In the genomic region with DNA sequence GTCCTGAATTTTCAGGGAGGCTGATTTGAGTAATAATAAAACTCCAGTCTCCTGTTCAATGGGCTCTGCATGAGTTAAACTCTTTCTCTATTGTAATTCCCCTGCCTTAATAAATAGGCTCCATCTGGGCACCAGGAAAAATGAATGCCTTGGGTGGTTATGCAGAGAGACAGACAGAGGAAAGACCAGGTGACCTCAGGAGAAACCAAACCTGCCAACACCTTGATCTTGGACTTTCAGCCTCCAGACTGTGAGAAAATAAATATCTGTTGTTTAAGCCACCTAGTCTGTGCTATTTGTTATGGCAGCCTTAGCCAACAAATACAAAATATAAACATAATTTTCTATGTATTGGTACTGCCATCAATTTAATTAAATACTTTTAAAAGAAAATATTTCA, we compare ENCODE assay signal across 14 cellular contexts.
DNase-seq lines count a peak whose midpoint lies in the region; ATAC-seq and TF ChIP-seq lines count a peak whose summit lies in the region.
"Had no signal": no experiment of that assay in that cellular context is flagged by ENCODE, and none has a peak within 500 bp of the region (broad histone marks: within the 10 kb centered on the region; RNA-seq: fewer than 3 reads in every experiment).

No MANE protein-coding gene starts in this region.

- CTCF ChIA-PET in WTC11 (lab: Charles Lee), result no interaction called here

- no peak overlapping the region for H2AK5ac ChIP-seq in H9 (ENCODE audit: insufficient read length, low read length)

- H3K4me1 Mint-ChIP-seq in H9 (peaks cover 32 to 38% of the 10 kb centered on the region in 2 experiments), WTC11 (peaks cover 49% of the 10 kb centered on the region), type B pancreatic cell (ENCODE audit: unreplicated experiment) (peaks cover 8% of the 10 kb centered on the region), nephron progenitor cell (no peaks in the 10 kb centered on the region)

- DNase-seq in H9, result no peak
- DNase-seq in WTC11 (ENCODE audit: low spot score), result no peak
- DNase-seq in mucosa of descending colon, result no peak
- no peak for DNase-seq in type B pancreatic cell (ENCODE audit: extremely low spot score, unreplicated experiment)
- DNase-seq in nephron progenitor cell, result no peak
- no peak for DNase-seq in DMS114 treated with DMSO at 0.1 percent for 48 hours (lab: John Stamatoyannopoulos, UW; ENCODE audit: unreplicated experiment)
- no peak for DNase-seq in stimulated activated naive CD4-positive, alpha-beta T cell (lab: John Stamatoyannopoulos, UW)
- DNase-seq: ACHN; CD4-positive, CD25-positive, alpha-beta regulatory T cell; DMS153; DMS79 treated with DMSO at 0.1 percent for 48 hours; EL; HCEC 1CT had no signal

- no peak overlapping the region for H3K4me3 ChIP-seq in mucosa of descending colon
- H3K4me3 ChIP-seq: BLaER1 treated with 17β-estradiol and CSF1 and Interleukin-3, amounts not matched to agents 10 nM and 100 nM had no signal

- H2BK15ac ChIP-seq in H9 (ENCODE audit: low read depth, low read length), result no peak overlapping the region

- H3T11ph ChIP-seq in H9 (ENCODE audit: low read length), result no peak overlapping the region

- no peak overlapping the region for H4K91ac ChIP-seq in H9 (ENCODE audit: insufficient read length, low read depth, low read length)

- intact Hi-C loops in mucosa of descending colon (cut with DNase I, micrococcal nuclease), result no loop called here

- POLR2A ChIA-PET in WTC11 (lab: Charles Lee), result no interaction called here

- no peaks in the 10 kb centered on the region for H3K79me2 ChIP-seq in H9 (ENCODE audit: insufficient read depth, low read length)

- H3K27ac ChIP-seq in H9 (ENCODE audit: insufficient read length, low read depth, low read length), result no peak overlapping the region
- H3K27ac ChIP-seq: BLaER1 treated with 17β-estradiol and CSF1 and Interleukin-3, amounts not matched to agents 10 nM and 100 nM had no signal

- no peaks in the 10 kb centered on the region for H4K20me1 ChIP-seq in H9 (ENCODE audit: control insufficient read depth, insufficient read depth, insufficient read length)
- H4K20me1 ChIP-seq: BLaER1 treated with 17β-estradiol and CSF1 and Interleukin-3, amounts not matched to agents 10 nM and 100 nM had no signal

- no peak overlapping the region for H3K56ac ChIP-seq in H9 (ENCODE audit: insufficient read length, low read depth, low read length)

- no peak overlapping the region for H3K4ac ChIP-seq in H9 (ENCODE audit: low read depth, low read length)

- H2BK5ac ChIP-seq in H9 (ENCODE audit: insufficient read length, low read length), result no peak overlapping the region

- no peak overlapping the region for H4K8ac ChIP-seq in H9 (replicated peaks; ENCODE audit: insufficient read length, low read depth, low read length)

- ATAC-seq in WTC11 (0 out of 2 replicates have a peak, but pooled peaks have one; percentile 24), mucosa of descending colon (peak; percentile 33)

- H2AFZ ChIP-seq in H9 (ENCODE audit: low read length), result no peak overlapping the region

- H3K36me3 ChIP-seq in mucosa of descending colon (ENCODE audit: low read depth), result no peaks in the 10 kb centered on the region
- H3K36me3 ChIP-seq: BLaER1 treated with 17β-estradiol and CSF1 and Interleukin-3, amounts not matched to agents 10 nM and 100 nM had no signal

- no peak overlapping the region for H2BK12ac ChIP-seq in H9 (ENCODE audit: insufficient read length, low read depth, low read length)

- no peak overlapping the region for H2BK20ac ChIP-seq in H9 (ENCODE audit: low read depth, low read length, poor library complexity, severe bottlenecking)

- H3K9ac ChIP-seq in H9 (ENCODE audit: extremely low read depth, insufficient read length, low read length), result no peak overlapping the region
- H3K9ac ChIP-seq: BLaER1 treated with 17β-estradiol and CSF1 and Interleukin-3, amounts not matched to agents 10 nM and 100 nM had no signal

- no peak overlapping the region for H3K14ac ChIP-seq in H9 (ENCODE audit: insufficient read depth, low read length)

- TF ChIP-seq CTCF in H9 (conservative IDR thresholded peaks at IDR 0.05) (no peak), WTC11 (IDR thresholded peaks at IDR 0.05) (no peak), mucosa of descending colon (IDR thresholded peaks at IDR 0.05) (no peak), type B pancreatic cell (conservative IDR thresholded peaks at IDR 0.05) (no peak), nephron progenitor cell (IDR thresholded peaks at IDR 0.05) (no peak)

- H3K4me3 Mint-ChIP-seq in H9 (no peak overlapping the region), WTC11 (no peak overlapping the region), type B pancreatic cell (no peak overlapping the region), nephron progenitor cell (no peak overlapping the region)
- H3K4me3 Mint-ChIP-seq: CD4-positive, CD25-positive, alpha-beta regulatory T cell had no signal

- H3K27me3 Mint-ChIP-seq in H9 (ENCODE audit: low read depth) (no peaks in the 10 kb centered on the region), WTC11 (ENCODE audit: low read depth) (peaks cover 5% of the 10 kb centered on the region), type B pancreatic cell (no peaks in the 10 kb centered on the region), nephron progenitor cell (ENCODE audit: low read depth, poor library complexity) (no peaks in the 10 kb centered on the region)

- no peaks in the 10 kb centered on the region for H3K79me1 ChIP-seq in H9 (ENCODE audit: insufficient read depth, low read depth, low read length, poor library complexity, severe bottlenecking)

- H4K5ac ChIP-seq in H9 (ENCODE audit: insufficient read length, low read depth, low read length), result no peak overlapping the region

- no peak overlapping the region for H2BK120ac ChIP-seq in H9 (ENCODE audit: low read depth, low read length, poor library complexity, severe bottlenecking)

- H3K4me1 ChIP-seq in H9 (ENCODE audit: insufficient read depth, low read length) (no peaks in the 10 kb centered on the region; the same call in 1 of the 2 replicates), mucosa of descending colon (ENCODE audit: low read depth) (peaks cover 14% of the 10 kb centered on the region)

- H3K9me3 ChIP-seq in H9 (ENCODE audit: control insufficient read depth, low read depth, low read length) (no peaks in the 10 kb centered on the region), mucosa of descending colon (no peaks in the 10 kb centered on the region)
- H3K9me3 ChIP-seq: BLaER1 treated with 17β-estradiol and CSF1 and Interleukin-3, amounts not matched to agents 10 nM and 100 nM had no signal

- no peaks in the 10 kb centered on the region for H3K23me2 ChIP-seq in H9 (ENCODE audit: insufficient read length, low read depth, low read length, poor library complexity, severe bottlenecking)

- H3K36me3 Mint-ChIP-seq in H9 (ENCODE audit: insufficient read depth in 1 of 3, low read depth in 3 of 3) (peaks cover 0 to 12% (median 9%) of the 10 kb centered on the region in 3 experiments; a peak in 6 of 7 replicates), WTC11 (peaks cover 10% of the 10 kb centered on the region), type B pancreatic cell (no peaks in the 10 kb centered on the region), nephron progenitor cell (ENCODE audit: low read depth) (no peaks in the 10 kb centered on the region)
- H3K36me3 Mint-ChIP-seq: CD4-positive, CD25-positive, alpha-beta regulatory T cell had no signal

- no peak overlapping the region for H3K4me2 ChIP-seq in H9 (ENCODE audit: insufficient read depth, insufficient read length, low read length)
- H3K4me2 ChIP-seq: BLaER1 treated with 17β-estradiol and CSF1 and Interleukin-3, amounts not matched to agents 10 nM and 100 nM had no signal

- no peak overlapping the region for H3K23ac ChIP-seq in H9 (ENCODE audit: insufficient read length, low read depth, low read length)

- H3K9me3 Mint-ChIP-seq in H9 (peaks cover 9 to 10% of the 10 kb centered on the region in 2 experiments; a peak in 4 of 5 replicates), WTC11 (peaks cover 8% of the 10 kb centered on the region), type B pancreatic cell (peaks cover 6% of the 10 kb centered on the region), nephron progenitor cell (no peaks in the 10 kb centered on the region)

- H3K27ac Mint-ChIP-seq in H9 (peak overlapping the region in 2 of 3 experiments; percentile 15 to 47; a peak in 1 of 7 replicates), WTC11 (no peak overlapping the region), type B pancreatic cell (peak overlapping the region; percentile 34), nephron progenitor cell (no peak overlapping the region)
- H3K27ac Mint-ChIP-seq: CD4-positive, CD25-positive, alpha-beta regulatory T cell had no signal

- H3K18ac ChIP-seq in H9 (ENCODE audit: insufficient read length, low read depth, low read length), result no peak overlapping the region

- no peaks in the 10 kb centered on the region for H3K27me3 ChIP-seq in H9 (ENCODE audit: insufficient read depth, low read length)
- H3K27me3 ChIP-seq: BLaER1 treated with 17β-estradiol and CSF1 and Interleukin-3, amounts not matched to agents 10 nM and 100 nM had no signal

TF ChIP-seq in WTC11, 78 proteins besides CTCF, POLR2A, EP300 and RAD21 (continues in another document):
- TF ChIP-seq, protein P1, sequence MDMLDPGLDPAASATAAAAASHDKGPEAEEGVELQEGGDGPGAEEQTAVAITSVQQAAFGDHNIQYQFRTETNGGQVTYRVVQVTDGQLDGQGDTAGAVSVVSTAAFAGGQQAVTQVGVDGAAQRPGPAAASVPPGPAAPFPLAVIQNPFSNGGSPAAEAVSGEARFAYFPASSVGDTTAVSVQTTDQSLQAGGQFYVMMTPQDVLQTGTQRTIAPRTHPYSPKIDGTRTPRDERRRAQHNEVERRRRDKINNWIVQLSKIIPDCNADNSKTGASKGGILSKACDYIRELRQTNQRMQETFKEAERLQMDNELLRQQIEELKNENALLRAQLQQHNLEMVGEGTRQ (CRISPR knock-in tag; IDR thresholded peaks at IDR 0.05), result peak; percentile 56
- TF ChIP-seq HMGA2 (CRISPR knock-in tag; IDR thresholded peaks at IDR 0.05) (no peak), ATF1 (CRISPR knock-in tag; IDR thresholded peaks at IDR 0.05) (no peak)
- TF ChIP-seq, protein P2, sequence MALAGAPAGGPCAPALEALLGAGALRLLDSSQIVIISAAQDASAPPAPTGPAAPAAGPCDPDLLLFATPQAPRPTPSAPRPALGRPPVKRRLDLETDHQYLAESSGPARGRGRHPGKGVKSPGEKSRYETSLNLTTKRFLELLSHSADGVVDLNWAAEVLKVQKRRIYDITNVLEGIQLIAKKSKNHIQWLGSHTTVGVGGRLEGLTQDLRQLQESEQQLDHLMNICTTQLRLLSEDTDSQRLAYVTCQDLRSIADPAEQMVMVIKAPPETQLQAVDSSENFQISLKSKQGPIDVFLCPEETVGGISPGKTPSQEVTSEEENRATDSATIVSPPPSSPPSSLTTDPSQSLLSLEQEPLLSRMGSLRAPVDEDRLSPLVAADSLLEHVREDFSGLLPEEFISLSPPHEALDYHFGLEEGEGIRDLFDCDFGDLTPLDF (CRISPR knock-in tag; IDR thresholded peaks at IDR 0.05), result no peak

Comparison
In these comparisons a context has a peak if more than half of its experiments do, and no peak if none do; other contexts are left out.
1. H3K27ac Mint-ChIP-seq: peak in H9 (2 of 3) and type B pancreatic cell (single experiment); none in WTC11 (single experiment) and nephron progenitor cell (single experiment).